ENCODE assay signal across 2 cellular contexts in genomic region chr17:49487202-49487601, GRCh38.
TF ChIP-seq lines count a peak whose summit lies in the region.

No MANE protein-coding gene starts in this region.

TF ChIP-seq in HEK293, 187 proteins besides CTCF, POLR2A, EP300 and RAD21:
- TF ChIP-seq ZBTB21 (tag by site-specific recombination; IDR thresholded peaks at IDR 0.05) (no peak), ZNF404 (tag by site-specific recombination; IDR thresholded peaks at IDR 0.05) (no peak), ZNF157 (tag by site-specific recombination; IDR thresholded peaks at IDR 0.05) (no peak), ZBTB17 (tag by site-specific recombination; IDR thresholded peaks at IDR 0.05) (0 out of 2 replicates have a peak, but pooled peaks have one; percentile 8)
- TF ChIP-seq, protein P1, sequence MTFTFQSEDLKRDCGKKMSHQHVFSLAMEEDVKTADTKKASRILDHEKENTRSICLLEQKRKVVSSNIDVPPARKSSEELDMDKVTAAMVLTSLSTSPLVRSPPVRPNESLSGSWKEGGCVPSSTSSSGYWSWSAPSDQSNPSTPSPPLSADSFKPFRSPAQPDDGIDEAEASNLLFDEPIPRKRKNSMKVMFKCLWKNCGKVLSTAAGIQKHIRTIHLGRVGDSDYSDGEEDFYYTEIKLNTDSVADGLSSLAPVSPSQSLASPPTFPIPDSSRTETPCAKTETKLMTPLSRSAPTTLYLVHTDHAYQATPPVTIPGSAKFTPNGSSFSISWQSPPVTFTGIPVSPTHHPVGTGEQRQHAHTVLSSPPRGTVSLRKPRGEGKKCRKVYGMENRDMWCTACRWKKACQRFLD (tag by site-specific recombination; IDR thresholded peaks at IDR 0.05) = no peak

TF ChIP-seq in H1, 55 proteins besides CTCF, POLR2A, EP300 and RAD21:
- TF ChIP-seq EGR1 (IDR thresholded peaks at IDR 0.05; ENCODE audit: borderline replicate concordance, low read depth, low read length) (no peak), BACH1 (IDR thresholded peaks at IDR 0.05; ENCODE audit: low read length) (peak; percentile 74), MAFK (IDR thresholded peaks at IDR 0.05; ENCODE audit: low read depth, low read length) (peak; percentile 97)
TF ChIP-seq in H1: peak in this region for 2.
